ENCODE assay signal across 1 cellular context in genomic region chr1:167013124-167013900, GRCh38.
TF ChIP-seq lines count a peak whose summit lies in the region.

No MANE protein-coding gene starts in this region.

TF ChIP-seq in GM12878, 131 proteins besides CTCF, POLR2A, EP300 and RAD21:
- TF ChIP-seq BRCA1 (IDR thresholded peaks at IDR 0.05; ENCODE audit: low read depth, low read length) (no peak), FOXK2 (IDR thresholded peaks at IDR 0.05) (no peak), YBX1 (IDR thresholded peaks at IDR 0.05) (no peak), SIN3A (IDR thresholded peaks at IDR 0.05; ENCODE audit: low read depth, low read length) (no peak), GATAD2B (conservative IDR thresholded peaks at IDR 0.05; ENCODE audit: low read depth) (no peak), POLR2AphosphoS5 (IDR thresholded peaks at IDR 0.05; ENCODE audit: low read length) (no peak), USF1 (IDR thresholded peaks at IDR 0.05; ENCODE audit: borderline replicate concordance, extremely low read length, insufficient read depth, low read depth, low read length) (no peak), SMAD1 (IDR thresholded peaks at IDR 0.05; ENCODE audit: low read depth, partially characterized antibody) (no peak), ESRRA (IDR thresholded peaks at IDR 0.05; ENCODE audit: low read length) (no peak), NFXL1 (IDR thresholded peaks at IDR 0.05; ENCODE audit: borderline replicate concordance) (no peak)
